Comparison of ENCODE assay signal across 15 cellular contexts in the genomic region with DNA sequence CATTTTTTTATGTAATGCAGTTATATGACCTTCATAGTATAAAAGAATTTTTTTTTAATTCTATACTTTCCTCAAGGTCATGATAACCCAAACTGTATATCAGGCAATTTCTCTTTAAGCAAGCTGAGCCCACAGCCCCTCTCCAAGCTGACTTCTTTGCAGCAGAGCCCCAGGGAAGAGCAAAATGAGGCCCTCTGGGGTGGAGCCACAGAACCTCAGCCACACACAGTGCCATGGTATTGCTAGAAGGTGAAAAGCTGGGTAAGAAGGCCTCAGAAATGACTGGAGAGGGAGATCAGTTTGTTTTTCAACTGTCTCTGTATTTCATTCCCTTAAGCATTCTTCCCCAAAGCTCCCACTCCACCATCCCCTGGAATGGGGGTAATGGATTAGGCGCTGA.
DNase-seq lines count a peak whose midpoint lies in the region; ATAC-seq, FAIRE-seq and TF ChIP-seq lines count a peak whose summit lies in the region.
"Had no signal": no experiment of that assay in that cellular context is flagged by ENCODE, and none has a peak within 500 bp of the region (broad histone marks: within the 10 kb centered on the region; RNA-seq: fewer than 3 reads in every experiment).

No MANE protein-coding gene starts in this region.

- no peak overlapping the region for H3K4me3 ChIP-seq in GM12878
- no peak overlapping the region for H3K4me3 ChIP-seq in right cardiac atrium (ENCODE audit: low read length)
- H3K4me3 ChIP-seq: K562 had no signal

- H3K27ac Mint-ChIP-seq in type B pancreatic cell: peak overlapping the region; percentile 85
- H3K27ac Mint-ChIP-seq: CD4-positive, alpha-beta T cell; HFFc6 had no signal

- RAD21 ChIA-PET in GM12878 (lab: Charles Lee; ENCODE audit: unreplicated experiment): interaction anchor here (1.0 to 1.1 kb wide), 3 partner anchors 41 to 172 kb away, joined by 3 to 4 read pairs (median 3); partner anchors contain the start of gene RPS13

- H3K36me3 Mint-ChIP-seq in type B pancreatic cell: peaks cover 7% of the 10 kb centered on the region

- CTCF ChIA-PET in GM12878 (lab: Yijun Ruan, JAX): interaction anchor here (0.9 to 3.4 kb wide), 5 partner anchors 14 to 158 kb away, joined by 3 to 17 read pairs (median 7); no protein-coding TSS in a partner anchor

- H3K27me3 Mint-ChIP-seq in type B pancreatic cell: no peaks in the 10 kb centered on the region
- H3K27me3 Mint-ChIP-seq: CD4-positive, alpha-beta T cell had no signal

- peak overlapping the region; percentile 46 for H2AFZ ChIP-seq in GM12878 (ENCODE audit: control insufficient read depth, low read depth, low read length)

- H3K4me2 ChIP-seq in GM12878 (ENCODE audit: control insufficient read depth, insufficient read depth): peak overlapping the region; percentile 50; the same call in 1 of the 2 replicates

- TF ChIP-seq CTCF in GM12878 (IDR thresholded peaks at IDR 0.05 in 2 of 3, conservative IDR thresholded peaks at IDR 0.05 in 1 of 3; ENCODE audit: control insufficient read depth in 2 of 3, extremely low read depth in 1 of 3, insufficient read depth in 1 of 3, low read depth in 3 of 3, low read length in 3 of 3) (no peak), type B pancreatic cell (conservative IDR thresholded peaks at IDR 0.05) (no peak)

- intact Hi-C loops in Right ventricle myocardium inferior (cut with DNase I): no loop called here
- intact Hi-C loops in cardiac septum (cut with DNase I): no loop called here
- intact Hi-C loops in GM12878 (cut with micrococcal nuclease; ENCODE audit: unreplicated experiment): no loop called here
- intact Hi-C loops in right cardiac atrium (cut with DNase I): no loop called here

- DNase-seq in Right ventricle myocardium inferior (ENCODE audit: missing footprints) (no peak), cardiac septum (ENCODE audit: low spot score) (no peak), GM12878 (ENCODE audit: low read depth, low spot score) (no peak), right cardiac atrium (no peak), type B pancreatic cell (ENCODE audit: extremely low spot score, unreplicated experiment) (no peak), NCI-H2107 (lab: John Stamatoyannopoulos, UW) (no peak)
- DNase-seq: Calu3; CD4-positive, alpha-beta T cell; GOT3; HFFc6; NCI-H446 had no signal

- H3K4me1 Mint-ChIP-seq in type B pancreatic cell (ENCODE audit: unreplicated experiment): peaks cover 25% of the 10 kb centered on the region

- TF ChIP-seq RAD21 in GM12878 (IDR thresholded peaks at IDR 0.05; ENCODE audit: insufficient read depth, low read depth, low read length): no peak

- 100% methylated on average over 1 of the region's 1 CpG for WGBS in GM12878 (ENCODE audit: insufficient coverage, insufficient replicate concordance, low lambda C conversion rate, missing lambda C conversion rate)
- WGBS in right cardiac atrium: 78% methylated on average over 1 of the region's 1 CpG

- H3K9me3 ChIP-seq in GM12878 (replicated peaks; ENCODE audit: control insufficient read depth, insufficient read depth, low read length) (no peaks in the 10 kb centered on the region), right cardiac atrium (ENCODE audit: control insufficient read depth, low read length) (no peaks in the 10 kb centered on the region)

- FAIRE-seq in GM12878 (lab: Jason Lieb, UNC): no peak
- FAIRE-seq: K562 had no signal

- H3K27ac ChIP-seq in GM12878 (ENCODE audit: control insufficient read depth, insufficient read depth) (peak overlapping the region; percentile 5), right cardiac atrium (ENCODE audit: low read length) (peak overlapping the region; percentile 66)

- no peak for TF ChIP-seq POLR2A in GM12878 (IDR thresholded peaks at IDR 0.05; ENCODE audit: low read depth, low read length)

- in situ Hi-C loops in GM12878 (cut with MboI): no loop called here

- H3K4me3 Mint-ChIP-seq in type B pancreatic cell: no peak overlapping the region
- H3K4me3 Mint-ChIP-seq: CD4-positive, alpha-beta T cell; HFFc6 had no signal

- SMC1A ChIA-PET in GM12878 (lab: Charles Lee; ENCODE audit: uncharacterized antibody, unreplicated experiment): interaction anchor here (1.7 to 5.8 kb wide), 2 partner anchors 16 to 85 kb away, joined by 7 to 82 read pairs; no protein-coding TSS in a partner anchor

- H3K36me3 ChIP-seq in GM12878 (ENCODE audit: control insufficient read depth in 2 of 2, insufficient read depth in 2 of 2, low read length in 1 of 2): no peaks in the 10 kb centered on the region

- H3K9me3 Mint-ChIP-seq in type B pancreatic cell: no peaks in the 10 kb centered on the region
- H3K9me3 Mint-ChIP-seq: CD4-positive, alpha-beta T cell had no signal

- BruUV-seq in GM12878 (replicated peaks; lab: Mats Ljungman, UMichigan): no TSS peak

- no peaks in the 10 kb centered on the region for H3K79me2 ChIP-seq in GM12878 (ENCODE audit: control insufficient read depth, insufficient read depth, low read length)

- ATAC-seq in Right ventricle myocardium inferior: peak; percentile 12
- no peak for ATAC-seq in GM12878
- peak; percentile 6 to 19 for ATAC-seq in right cardiac atrium
- ATAC-seq in GM19023 (IDR thresholded peaks at IDR 0.05; ENCODE audit: unreplicated experiment): no peak
- no peak for ATAC-seq in GM19035 (IDR thresholded peaks at IDR 0.05; ENCODE audit: unreplicated experiment)
- ATAC-seq: SK-N-SH treated with all-trans-retinoic acid at 6 μM for 48 hours had no signal

- TF ChIP-seq EP300 in GM12878 (IDR thresholded peaks at IDR 0.05; ENCODE audit: borderline replicate concordance in 1 of 2, control insufficient read depth in 1 of 2, low read depth in 2 of 2, low read length in 2 of 2): no peak

- H4K20me1 ChIP-seq in GM12878 (ENCODE audit: control insufficient read depth, insufficient read depth): no peaks in the 10 kb centered on the region

- peak overlapping the region; percentile 3 for H3K9ac ChIP-seq in GM12878 (ENCODE audit: control insufficient read depth, insufficient read depth, low read length)

- POLR2A ChIA-PET in GM12878 (lab: Charles Lee): interaction anchor here (0.5 to 1.0 kb wide), 2 partner anchors 13 to 16 kb away, joined by 4 read pairs; no protein-coding TSS in a partner anchor

- H3K27me3 ChIP-seq in GM12878 (replicated peaks in 1 of 2; ENCODE audit: control insufficient read depth in 2 of 2, insufficient read depth in 2 of 2, low read length in 1 of 2): no peaks in the 10 kb centered on the region
- no peaks in the 10 kb centered on the region for H3K27me3 ChIP-seq in right cardiac atrium (ENCODE audit: control insufficient read depth, insufficient read depth)

- peaks cover 49% of the 10 kb centered on the region for H3K4me1 ChIP-seq in GM12878 (ENCODE audit: control insufficient read depth, insufficient read depth, low read length)
- peaks cover 2% of the 10 kb centered on the region for H3K4me1 ChIP-seq in right cardiac atrium (ENCODE audit: control insufficient read depth, insufficient read depth, low read length)

TF ChIP-seq in GM12878, 131 proteins besides CTCF, POLR2A, EP300 and RAD21:
- TF ChIP-seq ZNF274 (IDR thresholded peaks at IDR 0.05; ENCODE audit: insufficient read depth, insufficient read length): no peak
- TF ChIP-seq ELK1 (IDR thresholded peaks at IDR 0.05; ENCODE audit: low read depth, low read length): no peak
- TF ChIP-seq MYB (IDR thresholded peaks at IDR 0.05; ENCODE audit: borderline replicate concordance, low read depth, low read length): no peak
- TF ChIP-seq HDAC6 (IDR thresholded peaks at IDR 0.05; ENCODE audit: unreplicated experiment): no peak
- TF ChIP-seq KDM1A (IDR thresholded peaks at IDR 0.05; ENCODE audit: borderline replicate concordance): no peak
- TF ChIP-seq POU2F2 (IDR thresholded peaks at IDR 0.05; ENCODE audit: borderline replicate concordance, low read depth, low read length): no peak
- no peak for TF ChIP-seq SRF (IDR thresholded peaks at IDR 0.05; ENCODE audit: low read depth in 2 of 2, low read length in 2 of 2)
- TF ChIP-seq, protein P1, sequence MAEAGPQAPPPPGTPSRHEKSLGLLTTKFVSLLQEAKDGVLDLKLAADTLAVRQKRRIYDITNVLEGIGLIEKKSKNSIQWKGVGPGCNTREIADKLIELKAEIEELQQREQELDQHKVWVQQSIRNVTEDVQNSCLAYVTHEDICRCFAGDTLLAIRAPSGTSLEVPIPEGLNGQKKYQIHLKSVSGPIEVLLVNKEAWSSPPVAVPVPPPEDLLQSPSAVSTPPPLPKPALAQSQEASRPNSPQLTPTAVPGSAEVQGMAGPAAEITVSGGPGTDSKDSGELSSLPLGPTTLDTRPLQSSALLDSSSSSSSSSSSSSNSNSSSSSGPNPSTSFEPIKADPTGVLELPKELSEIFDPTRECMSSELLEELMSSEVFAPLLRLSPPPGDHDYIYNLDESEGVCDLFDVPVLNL (IDR thresholded peaks at IDR 0.05; ENCODE audit: low read depth, low read length): no peak
- no peak for TF ChIP-seq ATF7 (IDR thresholded peaks at IDR 0.05; ENCODE audit: low read depth)

Comparison
In these comparisons a context has a peak if more than half of its experiments do, and no peak if none do; other contexts are left out.
1. ATAC-seq: peak in Right ventricle myocardium inferior (single experiment) and right cardiac atrium (2 of 2); none in GM12878 (single experiment), GM19023 (single experiment) and GM19035 (single experiment).